7 cellular contexts compared by ENCODE assay signal in genomic region chr20:4973330-4974097, GRCh38. TPM values are rescaled to one million over a fixed set of nuclear protein-coding genes. Genes with fewer than 3 reads are reported as not detected.
A peak's percentile ranks its signal among the peaks of the same experiment; 100 is the strongest.
DNase-seq lines count a peak whose midpoint lies in the region; ATAC-seq, FAIRE-seq and TF ChIP-seq lines count a peak whose summit lies in the region.

No MANE protein-coding gene starts in this region.

- RAD21 ChIA-PET in GM12878 (lab: Charles Lee; ENCODE audit: unreplicated experiment), result interaction anchor here (0.7 to 2.6 kb wide), 17 partner anchors 13 to 164 kb away, joined by 3 to 22 read pairs (median 5); partner anchors contain the start of gene CDS2

- H3K9ac ChIP-seq in GM12878 (ENCODE audit: control insufficient read depth, insufficient read depth, low read length), result peak overlapping the region; percentile 62
- H3K9ac ChIP-seq in liver (ENCODE audit: low read depth in 1 of 2, low read length in 2 of 2), result peak overlapping the region; percentile 80 to 95

- H2AFZ ChIP-seq in PC-9, result no peak overlapping the region
- peak overlapping the region; percentile 36 for H2AFZ ChIP-seq in GM12878 (ENCODE audit: control insufficient read depth, low read depth, low read length)

- ATAC-seq in GM18870 (IDR thresholded peaks at IDR 0.05; ENCODE audit: unreplicated experiment) (peak; percentile 86), HG02943 (IDR thresholded peaks at IDR 0.05; ENCODE audit: low read depth, unreplicated experiment) (peak; percentile 68), GM12878 (peak; percentile 94)
- peak; percentile 97 for ATAC-seq in stimulated activated memory B cell treated with anti-CD40 and anti-IgM and Interleukin-4, amounts not matched to agents 10 μg/mL and 1 μg/mL and 100 μg/mL, for 72 hours

- H3K4me1 ChIP-seq in PC-9 (replicated peaks; ENCODE audit: insufficient read depth) (no peaks in the 10 kb centered on the region), GM12878 (ENCODE audit: control insufficient read depth, insufficient read depth, low read length) (peaks cover 4% of the 10 kb centered on the region), liver (ENCODE audit: control insufficient read depth in 4 of 4, insufficient read depth in 4 of 4, low read length in 3 of 4) (peaks cover 10 to 25% (median 15%) of the 10 kb centered on the region in 4 donors)

- H3K36me3 Mint-ChIP-seq in stimulated activated memory B cell treated with anti-CD40 and anti-IgM and Interleukin-4, amounts not matched to agents 10 μg/mL and 1 μg/mL and 100 μg/mL, for 72 hours, result peaks cover 17% of the 10 kb centered on the region

- H3K4me3 Mint-ChIP-seq in stimulated activated memory B cell treated with anti-CD40 and anti-IgM and Interleukin-4, amounts not matched to agents 10 μg/mL and 1 μg/mL and 100 μg/mL, for 72 hours, result peak overlapping the region; percentile 71

- TF ChIP-seq RAD21 in GM12878 (IDR thresholded peaks at IDR 0.05; ENCODE audit: insufficient read depth, low read depth, low read length), result 0 out of 2 replicates have a peak, but pooled peaks have one; percentile 12
- peak; percentile 0 to 18 for TF ChIP-seq RAD21 in liver (IDR thresholded peaks at IDR 0.05)

- H3K27me3 Mint-ChIP-seq in stimulated activated memory B cell treated with anti-CD40 and anti-IgM and Interleukin-4, amounts not matched to agents 10 μg/mL and 1 μg/mL and 100 μg/mL, for 72 hours, result no peaks in the 10 kb centered on the region

- H3K4me3 ChIP-seq in PC-9 (no peak overlapping the region), GM12878 (peak overlapping the region; percentile 42), liver (ENCODE audit: low read depth in 1 of 3, low read length in 3 of 3) (peak overlapping the region in 1 of 3 donors; percentile 18)

- H3K79me2 ChIP-seq in PC-9 (ENCODE audit: low read depth) (peaks cover 45% of the 10 kb centered on the region), GM12878 (ENCODE audit: control insufficient read depth, insufficient read depth, low read length) (no peaks in the 10 kb centered on the region; the same call in none of the 2 replicates)

- H4K20me1 ChIP-seq in PC-9 (ENCODE audit: insufficient read depth), result no peaks in the 10 kb centered on the region
- H4K20me1 ChIP-seq in GM12878 (ENCODE audit: control insufficient read depth, insufficient read depth), result no peaks in the 10 kb centered on the region

- H3K9me2 ChIP-seq in PC-9 (ENCODE audit: insufficient read depth), result no peaks in the 10 kb centered on the region

- H3K27me3 ChIP-seq in PC-9 (ENCODE audit: insufficient read depth, low read depth), result no peaks in the 10 kb centered on the region
- H3K27me3 ChIP-seq in GM12878 (replicated peaks in 1 of 2; ENCODE audit: control insufficient read depth in 2 of 2, insufficient read depth in 2 of 2, low read length in 1 of 2), result no peaks in the 10 kb centered on the region
- no peaks in the 10 kb centered on the region for H3K27me3 ChIP-seq in liver (ENCODE audit: control insufficient read depth in 4 of 4, insufficient read depth in 4 of 4, low read length in 3 of 4)

- H3K27ac ChIP-seq in PC-9 (peak overlapping the region; percentile 6; the same call in 1 of the 2 replicates), GM12878 (ENCODE audit: control insufficient read depth, insufficient read depth) (peak overlapping the region; percentile 76), liver (ENCODE audit: low read depth in 1 of 2, low read length in 2 of 2) (peak overlapping the region; percentile 92)

- DNase-seq in PC-9 (no peak), GM12878 (ENCODE audit: low read depth, low spot score) (peak; percentile 85), putamen (ENCODE audit: low spot score) (no peak)

- intact Hi-C loops in PC-9 (cut with micrococcal nuclease; ENCODE audit: unreplicated experiment) (no loop called here), GM12878 (cut with micrococcal nuclease; ENCODE audit: unreplicated experiment) (loop anchor here (1.0 to 5.0 kb wide), 5 partner anchors 13 to 159 kb away; no protein-coding TSS in a partner anchor)

- H3K9me3 Mint-ChIP-seq in stimulated activated memory B cell treated with anti-CD40 and anti-IgM and Interleukin-4, amounts not matched to agents 10 μg/mL and 1 μg/mL and 100 μg/mL, for 72 hours, result no peaks in the 10 kb centered on the region

- TF ChIP-seq POLR2A in GM12878 (IDR thresholded peaks at IDR 0.05; ENCODE audit: low read depth, low read length), result peak; percentile 45; the same call in 1 of the 2 replicates

- H3K9me3 ChIP-seq in PC-9 (ENCODE audit: insufficient read depth, low read depth) (no peaks in the 10 kb centered on the region), GM12878 (replicated peaks; ENCODE audit: control insufficient read depth, insufficient read depth, low read length) (no peaks in the 10 kb centered on the region), liver (ENCODE audit: control insufficient read depth in 4 of 4, low read length in 3 of 4) (no peaks in the 10 kb centered on the region)

- TF ChIP-seq CTCF in PC-9 (conservative IDR thresholded peaks at IDR 0.05), result no peak
- no peak for TF ChIP-seq CTCF in GM12878 (IDR thresholded peaks at IDR 0.05 in 2 of 3, conservative IDR thresholded peaks at IDR 0.05 in 1 of 3; ENCODE audit: control insufficient read depth in 2 of 3, extremely low read depth in 1 of 3, insufficient read depth in 1 of 3, low read depth in 3 of 3, low read length in 3 of 3)
- TF ChIP-seq CTCF in liver (IDR thresholded peaks at IDR 0.05; ENCODE audit: low read depth, low read length, missing input control), result no peak

- peak; percentile 88 for FAIRE-seq in GM12878 (lab: Jason Lieb, UNC)

- peak overlapping the region; percentile 96 for H3K27ac Mint-ChIP-seq in stimulated activated memory B cell treated with anti-CD40 and anti-IgM and Interleukin-4, amounts not matched to agents 10 μg/mL and 1 μg/mL and 100 μg/mL, for 72 hours

- TF ChIP-seq EP300 in GM12878 (IDR thresholded peaks at IDR 0.05; ENCODE audit: borderline replicate concordance in 1 of 2, control insufficient read depth in 1 of 2, low read depth in 2 of 2, low read length in 2 of 2), result peak; percentile 94 to 97

- BruUV-seq in PC-9 (replicated peaks; lab: Mats Ljungman, UMichigan) (no TSS peak), GM12878 (replicated peaks; lab: Mats Ljungman, UMichigan) (no TSS peak)

- CTCF ChIA-PET in PC-9 (lab: Charles Lee), result no interaction called here
- CTCF ChIA-PET in GM12878 (lab: Yijun Ruan, JAX), result interaction anchor here (0.6 to 2.0 kb wide), 12 partner anchors 11 to 153 kb away, joined by 3 to 13 read pairs (median 5); partner anchors contain the start of gene CDS2

- WGBS in GM12878 (ENCODE audit: insufficient coverage, insufficient replicate concordance, low lambda C conversion rate, missing lambda C conversion rate), result 3% methylated on average over 11 of the region's 11 CpGs
- 5% methylated on average over 11 of the region's 11 CpGs for WGBS in liver

- SMC1A ChIA-PET in GM12878 (lab: Charles Lee; ENCODE audit: uncharacterized antibody, unreplicated experiment), result interaction anchor here (0.6 to 2.1 kb wide), 28 partner anchors 9 to 215 kb away, joined by 3 to 23 read pairs (median 5); no protein-coding TSS in a partner anchor

- in situ Hi-C loops in GM12878 (cut with MboI), result no loop called here

- no peak overlapping the region for H3K4me2 ChIP-seq in PC-9
- H3K4me2 ChIP-seq in GM12878 (ENCODE audit: control insufficient read depth, insufficient read depth), result peak overlapping the region; percentile 83

- peaks cover 50% of the 10 kb centered on the region for H3K4me1 Mint-ChIP-seq in stimulated activated memory B cell treated with anti-CD40 and anti-IgM and Interleukin-4, amounts not matched to agents 10 μg/mL and 1 μg/mL and 100 μg/mL, for 72 hours

- POLR2A ChIA-PET in PC-9 (lab: Charles Lee; ENCODE audit: unreplicated experiment) (no interaction called here), GM12878 (lab: Charles Lee) (interaction anchor here (0.8 to 1.9 kb wide), 15 partner anchors 14 to 146 kb away, joined by 3 to 14 read pairs (median 5); partner anchors contain the start of gene PCNA)

- H3K36me3 ChIP-seq in PC-9 (ENCODE audit: low read depth) (peaks cover 4% of the 10 kb centered on the region; the same call in 1 of the 2 replicates), GM12878 (ENCODE audit: control insufficient read depth in 2 of 2, insufficient read depth in 2 of 2, low read length in 1 of 2) (peaks cover 0 to 3% of the 10 kb centered on the region in 2 experiments; a peak in 2 of 4 replicates), liver (ENCODE audit: control insufficient read depth in 4 of 4, insufficient read depth in 3 of 4, low read depth in 1 of 4, low read length in 3 of 4) (peaks cover 0 to under 1% (median 0%) of the 10 kb centered on the region in 4 donors)

- H3F3A ChIP-seq in PC-9 (ENCODE audit: insufficient read depth, low read depth), result no peaks in the 10 kb centered on the region

TF ChIP-seq in GM12878, 131 proteins besides CTCF, POLR2A, EP300 and RAD21 (continues in another document):
- TF ChIP-seq BCL11A (IDR thresholded peaks at IDR 0.05; ENCODE audit: low read depth, low read length), result peak; percentile 87
- TF ChIP-seq HDAC2 (IDR thresholded peaks at IDR 0.05), result no peak
- no peak for TF ChIP-seq SIN3A (IDR thresholded peaks at IDR 0.05; ENCODE audit: low read depth, low read length)
- no peak for TF ChIP-seq STAT1 (conservative IDR thresholded peaks at IDR 0.05)

TF ChIP-seq in liver, 16 proteins besides CTCF, POLR2A, EP300 and RAD21 (continues in another document):
- peak; percentile 69 for TF ChIP-seq NR2F2 (IDR thresholded peaks at IDR 0.05)
- peak; percentile 47 for TF ChIP-seq FOXA2 (IDR thresholded peaks at IDR 0.05)
- TF ChIP-seq, protein P1, sequence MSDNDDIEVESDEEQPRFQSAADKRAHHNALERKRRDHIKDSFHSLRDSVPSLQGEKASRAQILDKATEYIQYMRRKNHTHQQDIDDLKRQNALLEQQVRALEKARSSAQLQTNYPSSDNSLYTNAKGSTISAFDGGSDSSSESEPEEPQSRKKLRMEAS (IDR thresholded peaks at IDR 0.05), result peak; percentile 67

RNA-seq across cellular contexts. Expression of gene SLC23A2, which starts 27.8 kb away (rescaled TPM):
- total RNA-seq in PC-9 (2021) (20.4 and 22.3 TPM in 2 replicates), GM12878 (2014; rRNA removed) (42.6 and 44.8 TPM in 2 replicates), GM12878 (2014; rRNA removed; fragmentation: Illumina TruSeq; extraction: Trizol) (28.3 and 29.4 TPM in 2 replicates), GM12878 (2021) (51.7 and 56.1 TPM in 2 replicates), liver (10 to 100 TPM; 10.6 to 48.4 TPM)
- 293 and 316 TPM in 2 replicates for total RNA-seq in GM12878 (2013; cell fraction: nucleolus; rRNA removed)
- 11.1 TPM for polyA plus RNA-seq in GM12878 (2011; ENCODE audit: low read depth)
- polyA plus RNA-seq in GM12878 (2011; rRNA removed) (28.5 and 38.9 TPM in 2 replicates), GM12878 (2014; fragmentation: Illumina TruSeq; extraction: Trizol) (46.2 and 46.3 TPM in 2 replicates), GM12878 (2014; fragmentation: Nextera tagmentation; extraction: Ambion mirVana) (1 to 10 TPM; 4.4 to 5.9 TPM), GM12878 (2014; rRNA removed) (39.3 and 44.0 TPM in 2 replicates), GM12878 (2016; fragmentation: Nextera tagmentation; extraction: Ambion mirVana) (10 to 100 TPM; 29.3 to 32.2 TPM), liver (10 to 100 TPM in 1 of 2 donors, 1 to 10 TPM in 1; 9.1 to 18.9 TPM)
- polyA plus RNA-seq in GM12878 (2011; cell fraction: cytosol; rRNA removed), result 31.9 and 39.7 TPM in 2 replicates
- 84.7 and 104 TPM in 2 replicates for polyA plus RNA-seq in GM12878 (2011; cell fraction: nucleus; rRNA removed)
- polyA plus RNA-seq in GM12878 (2012), result 12.0 and 13.0 TPM in 2 replicates
- 58.9 and 61.7 TPM in 2 replicates for polyA minus RNA-seq in GM12878 (2011; rRNA and poly(A)+ RNA removed)
- 13.8 and 14.7 TPM in 2 replicates for polyA minus RNA-seq in GM12878 (2011; cell fraction: cytosol; rRNA and poly(A)+ RNA removed)
- 42.1 and 54.6 TPM in 2 replicates for polyA minus RNA-seq in GM12878 (2011; cell fraction: nucleus; rRNA and poly(A)+ RNA removed)

Comparison
In these comparisons a context has a peak if more than half of its experiments do, and no peak if none do; other contexts are left out.
1. H3K27ac ChIP-seq: peak in every context shown above with its lines; median percentile 92 in liver; 76 in GM12878; 6 in PC-9.